In genomic region chr12:117674313-117674712, GRCh38 we compare ENCODE assay signal across 22 cellular contexts.
DNase-seq lines count a peak whose midpoint lies in the region; FAIRE-seq and TF ChIP-seq lines count a peak whose summit lies in the region.
"Had no signal": no experiment of that assay in that cellular context is flagged by ENCODE, and none has a peak within 500 bp of the region (broad histone marks: within the 10 kb centered on the region; RNA-seq: fewer than 3 reads in every experiment).

No MANE protein-coding gene starts in this region.

- no peaks in the 10 kb centered on the region for H3K27me3 ChIP-seq in SK-N-SH (ENCODE audit: insufficient read depth)
- H3K27me3 ChIP-seq in endothelial cell of umbilical vein (ENCODE audit: control insufficient read depth in 2 of 2, insufficient read depth in 2 of 2, low read length in 2 of 2), result no peaks in the 10 kb centered on the region
- H3K27me3 ChIP-seq in CD8-positive, alpha-beta memory T cell (ENCODE audit: insufficient read depth, low read length, poor library complexity, severe bottlenecking), result no peaks in the 10 kb centered on the region
- H3K27me3 ChIP-seq in ascending aorta, result no peaks in the 10 kb centered on the region
- H3K27me3 ChIP-seq: BLaER1, Peyer's patch had no signal

- TF ChIP-seq POLR2A in endothelial cell of umbilical vein (IDR thresholded peaks at IDR 0.05; ENCODE audit: low read depth, low read length), result no peak

- H3K9me3 Mint-ChIP-seq in CD8-positive, alpha-beta memory T cell, result peaks cover 0 to 6% (median 2%) of the 10 kb centered on the region in 5 donors

- no peaks in the 10 kb centered on the region for H3F3A ChIP-seq in SK-N-SH (replicated peaks; ENCODE audit: insufficient read depth)

- peaks cover 7 to 11% of the 10 kb centered on the region in 2 experiments; a peak in 2 of 4 replicates for H3K4me1 ChIP-seq in SK-N-SH (ENCODE audit: control insufficient read depth in 1 of 2, insufficient read depth in 2 of 2, low read depth in 1 of 2, low read length in 1 of 2)
- H3K4me1 ChIP-seq in endothelial cell of umbilical vein (ENCODE audit: control insufficient read depth, extremely low read depth, insufficient read depth, low read length), result peaks cover 33% of the 10 kb centered on the region
- no peaks in the 10 kb centered on the region for H3K4me1 ChIP-seq in CD8-positive, alpha-beta memory T cell (ENCODE audit: insufficient read depth, low read length)
- H3K4me1 ChIP-seq in ascending aorta, result no peaks in the 10 kb centered on the region
- H3K4me1 ChIP-seq: BLaER1, Peyer's patch had no signal

- peak; percentile 91 for FAIRE-seq in endothelial cell of umbilical vein (lab: Jason Lieb, UNC)
- FAIRE-seq in HTR-8/SVneo (lab: Jason Lieb, UNC), result no peak
- FAIRE-seq: A549, G401.6 had no signal

- no peaks in the 10 kb centered on the region for H3K4me1 Mint-ChIP-seq in CD8-positive, alpha-beta memory T cell
- H3K4me1 Mint-ChIP-seq: CD4-positive, alpha-beta memory T cell; T-cell had no signal

- H3K9me1 ChIP-seq in endothelial cell of umbilical vein (replicated peaks; ENCODE audit: control insufficient read depth, extremely low read depth, insufficient read depth, low read length), result no peaks in the 10 kb centered on the region

- H3K9me3 ChIP-seq in SK-N-SH, result no peaks in the 10 kb centered on the region
- H3K9me3 ChIP-seq in endothelial cell of umbilical vein (replicated peaks; ENCODE audit: control insufficient read depth, insufficient read depth, low read length), result no peaks in the 10 kb centered on the region
- no peaks in the 10 kb centered on the region for H3K9me3 ChIP-seq in CD8-positive, alpha-beta memory T cell (ENCODE audit: low read length)
- H3K9me3 ChIP-seq in ascending aorta, result no peaks in the 10 kb centered on the region
- H3K9me3 ChIP-seq: A549, BLaER1, Peyer's patch had no signal

- POLR2A ChIA-PET in SK-N-SH (lab: Yijun Ruan, JAX) (no interaction called here), endothelial cell of umbilical vein (lab: Charles Lee) (no interaction called here)
- POLR2A ChIA-PET in CD8-positive, alpha-beta memory T cell (lab: Charles Lee), result no interaction called here

- H3K9ac ChIP-seq in SK-N-SH, result no peak overlapping the region
- H3K9ac ChIP-seq in endothelial cell of umbilical vein (replicated peaks; ENCODE audit: extremely low read depth, insufficient read depth, low read length), result no peak overlapping the region
- H3K9ac ChIP-seq: BLaER1 had no signal

- H3K79me2 ChIP-seq in SK-N-SH (ENCODE audit: insufficient read depth) (no peaks in the 10 kb centered on the region), endothelial cell of umbilical vein (ENCODE audit: control insufficient read depth, insufficient read depth, low read length) (peaks cover 37% of the 10 kb centered on the region)

- BruUV-seq in endothelial cell of umbilical vein (replicated peaks; lab: Mats Ljungman, UMichigan), result no TSS peak

- no peaks in the 10 kb centered on the region for H3K9me2 ChIP-seq in SK-N-SH

- no peak overlapping the region for H3K4me3 Mint-ChIP-seq in CD8-positive, alpha-beta memory T cell
- H3K4me3 Mint-ChIP-seq: CD4-positive, alpha-beta memory T cell; GM23338; T-cell had no signal

- H3K4me2 ChIP-seq in SK-N-SH (0 out of 2 replicates have a peak overlapping the region, but pooled peaks have one; percentile 7), endothelial cell of umbilical vein (ENCODE audit: insufficient read depth, low read length) (peak overlapping the region; percentile 66)
- H3K4me2 ChIP-seq: A549, BLaER1, GM23338 had no signal

- no peak for TF ChIP-seq EP300 in SK-N-SH (IDR thresholded peaks at IDR 0.05; ENCODE audit: borderline replicate concordance in 1 of 2, low read depth in 1 of 2, low read length in 1 of 2)

- no peaks in the 10 kb centered on the region for H4K20me1 ChIP-seq in SK-N-SH (ENCODE audit: insufficient read depth)
- no peaks in the 10 kb centered on the region for H4K20me1 ChIP-seq in endothelial cell of umbilical vein (replicated peaks; ENCODE audit: control insufficient read depth, extremely low read depth, insufficient read depth, low read length)
- H4K20me1 ChIP-seq: BLaER1 had no signal

- H3K4me3 ChIP-seq in SK-N-SH (ENCODE audit: low read depth in 2 of 2, low read length in 1 of 2) (no peak overlapping the region), endothelial cell of umbilical vein (replicated peaks in 1 of 3; ENCODE audit: insufficient read depth in 1 of 3, low read depth in 1 of 3, low read length in 3 of 3) (peak overlapping the region in 2 of 3 experiments; percentile 10 to 35), ascending aorta (no peak overlapping the region)
- H3K4me3 ChIP-seq in CD8-positive, alpha-beta memory T cell (ENCODE audit: low read length), result no peak overlapping the region
- H3K4me3 ChIP-seq: A549, BLaER1, GM23338, Peyer's patch had no signal

- 90% methylated on average over 3 of the region's 3 CpGs for WGBS in SK-N-SH (ENCODE audit: low lambda C conversion rate)

- intact Hi-C loops in endothelial cell of umbilical vein (cut with micrococcal nuclease), result loop anchor here (1.0 to 5.0 kb wide), 4 partner anchors 11 to 437 kb away; no protein-coding TSS in a partner anchor
- intact Hi-C loops in ascending aorta (cut with DNase I), result no loop called here

- TF ChIP-seq RAD21 in SK-N-SH (IDR thresholded peaks at IDR 0.05; ENCODE audit: low read length), result no peak

- peaks cover 0 to 2% (median 0%) of the 10 kb centered on the region in 3 donors for H3K36me3 Mint-ChIP-seq in CD8-positive, alpha-beta memory T cell
- H3K36me3 Mint-ChIP-seq: CD4-positive, alpha-beta memory T cell; T-cell had no signal

- no peak overlapping the region for H3K27ac Mint-ChIP-seq in CD8-positive, alpha-beta memory T cell
- H3K27ac Mint-ChIP-seq: CD4-positive, alpha-beta memory T cell; GM23338; T-cell had no signal

- H2AFZ ChIP-seq in SK-N-SH (ENCODE audit: low read depth), result peak overlapping the region; percentile 48; the same call in 1 of the 2 replicates
- H2AFZ ChIP-seq in endothelial cell of umbilical vein (ENCODE audit: low read depth, low read length), result no peak overlapping the region
- H2AFZ ChIP-seq: GM23338 had no signal

- CTCF ChIA-PET in SK-N-SH (lab: Yijun Ruan, JAX), result interaction anchor here (1.0 to 1.2 kb wide), 2 partner anchors 10 to 312 kb away, joined by 3 read pairs; no protein-coding TSS in a partner anchor
- CTCF ChIA-PET in endothelial cell of umbilical vein (lab: Charles Lee), result interaction anchor here (2.1 kb wide), 1 partner anchor 11 kb away, joined by 9 read pairs; no protein-coding TSS in a partner anchor
- CTCF ChIA-PET in CD8-positive, alpha-beta memory T cell (lab: Charles Lee), result no interaction called here

- peaks cover 0 to 3% of the 10 kb centered on the region in 2 donors for H3K27me3 Mint-ChIP-seq in CD8-positive, alpha-beta memory T cell
- H3K27me3 Mint-ChIP-seq: CD4-positive, alpha-beta memory T cell had no signal

- H3K36me3 ChIP-seq in SK-N-SH (replicated peaks in 1 of 2; ENCODE audit: control insufficient read depth in 1 of 2, insufficient read depth in 2 of 2, low read length in 1 of 2) (no peaks in the 10 kb centered on the region), endothelial cell of umbilical vein (ENCODE audit: control insufficient read depth in 2 of 2, extremely low read depth in 1 of 2, insufficient read depth in 2 of 2, low read length in 2 of 2) (no peaks in the 10 kb centered on the region), ascending aorta (no peaks in the 10 kb centered on the region)
- H3K36me3 ChIP-seq in CD8-positive, alpha-beta memory T cell (ENCODE audit: insufficient read depth, low read length), result no peaks in the 10 kb centered on the region
- H3K36me3 ChIP-seq: BLaER1, Peyer's patch had no signal

- H3K27ac ChIP-seq in SK-N-SH (ENCODE audit: low read depth in 2 of 2, low read length in 1 of 2) (no peak overlapping the region), endothelial cell of umbilical vein (ENCODE audit: insufficient read depth, low read depth, low read length) (peak overlapping the region; percentile 48), ascending aorta (no peak overlapping the region)
- H3K27ac ChIP-seq in CD8-positive, alpha-beta memory T cell (ENCODE audit: low read depth, low read length), result no peak overlapping the region
- H3K27ac ChIP-seq: BLaER1, Peyer's patch had no signal

- DNase-seq in A172 (ENCODE audit: low spot score) (peak; percentile 76), ELR (ENCODE audit: low read depth) (peak; percentile 9), SK-N-SH (no peak), endothelial cell of umbilical vein (ENCODE audit: low read depth, low spot score) (peak; percentile 80), superior temporal gyrus (ENCODE audit: extremely low spot score) (no peak), ascending aorta (ENCODE audit: low spot score in 2 of 2) (no peak), HTR-8/SVneo (ENCODE audit: insufficient read length, low spot score) (no peak)
- DNase-seq in CD8-positive, alpha-beta memory T cell, result no peak
- DNase-seq: CD4-positive, alpha-beta memory T cell; DMS53; HCEC 1CT; NCI-H1417; NCI-H187; NCI-H2107; NCI-H526; Peyer's patch; Right ventricle myocardium superior; T-cell had no signal

- TF ChIP-seq CTCF in SK-N-SH (IDR thresholded peaks at IDR 0.05), result no peak
- TF ChIP-seq CTCF in endothelial cell of umbilical vein (IDR thresholded peaks at IDR 0.05; ENCODE audit: extremely low read depth in 1 of 2, insufficient read depth in 1 of 2, low read depth in 1 of 2, low read length in 2 of 2), result no peak
- TF ChIP-seq CTCF in ascending aorta (IDR thresholded peaks at IDR 0.05), result no peak

- dilution Hi-C loops in endothelial cell of umbilical vein (cut with MboI; ENCODE audit: extremely low pct_ligation_motif_present, low sequenced_read_pairs), result no loop called here

TF ChIP-seq in SK-N-SH, 30 proteins besides CTCF, POLR2A, EP300 and RAD21 (continues in another document):
- no peak for TF ChIP-seq GABPA (IDR thresholded peaks at IDR 0.05; ENCODE audit: low read depth)
- TF ChIP-seq RFX5 (IDR thresholded peaks at IDR 0.05; ENCODE audit: low read length), result no peak
- no peak for TF ChIP-seq MXI1 (IDR thresholded peaks at IDR 0.05; ENCODE audit: low read depth, low read length)
- TF ChIP-seq TAF1 (IDR thresholded peaks at IDR 0.05; ENCODE audit: borderline replicate concordance, low read depth, low read length), result no peak
- no peak for TF ChIP-seq SIN3A (IDR thresholded peaks at IDR 0.05; ENCODE audit: borderline replicate concordance, low read depth, low read length)
- no peak for TF ChIP-seq RXRA (IDR thresholded peaks at IDR 0.05; ENCODE audit: borderline replicate concordance, low read depth)
- no peak for TF ChIP-seq FOSL2 (IDR thresholded peaks at IDR 0.05; ENCODE audit: borderline replicate concordance, low read depth)

TF ChIP-seq in endothelial cell of umbilical vein, 7 proteins besides CTCF, POLR2A, EP300 and RAD21 (continues in another document):
- TF ChIP-seq GATA2 (IDR thresholded peaks at IDR 0.05; ENCODE audit: insufficient read depth, insufficient read length, low read depth, low read length) (no peak), FOS (IDR thresholded peaks at IDR 0.05; ENCODE audit: borderline replicate concordance, insufficient read depth, low read length) (peak; percentile 75), MYC (IDR thresholded peaks at IDR 0.05; ENCODE audit: low read depth, low read length) (no peak), JUN (IDR thresholded peaks at IDR 0.05; ENCODE audit: borderline replicate concordance, insufficient read depth, insufficient read length, low read depth) (peak; percentile 69), EZH2 (IDR thresholded peaks at IDR 0.05; ENCODE audit: borderline replicate concordance, low read depth, low read length, severe bottlenecking) (no peak), POLR2AphosphoS5 (IDR thresholded peaks at IDR 0.05; ENCODE audit: insufficient read depth, low read depth, low read length) (peak; percentile 49)

Comparison
In these comparisons a context has a peak if more than half of its experiments do, and no peak if none do; other contexts are left out.
1. DNase-seq: peak in A172 (single experiment), ELR (single experiment) and endothelial cell of umbilical vein (single experiment); none in SK-N-SH (single experiment), CD8-positive, alpha-beta memory T cell (0 of 5), superior temporal gyrus (single experiment), ascending aorta (0 of 2) and HTR-8/SVneo (single experiment).
2. H3K4me3 ChIP-seq: peak in endothelial cell of umbilical vein (2 of 3); none in SK-N-SH (0 of 2), CD8-positive, alpha-beta memory T cell (single experiment) and ascending aorta (0 of 2).